ENCODE assay signal across 15 cellular contexts in genomic region chrX:38860106-38861013, GRCh38. TPM values are rescaled to one million over a fixed set of nuclear protein-coding genes. Genes with fewer than 3 reads are reported as not detected.
DNase-seq lines count a peak whose midpoint lies in the region; ATAC-seq and TF ChIP-seq lines count a peak whose summit lies in the region.
"Had no signal": no experiment of that assay in that cellular context is flagged by ENCODE, and none has a peak within 500 bp of the region (broad histone marks: within the 10 kb centered on the region; RNA-seq: fewer than 3 reads in every experiment).

No MANE protein-coding gene starts in this region.

- H3K27me3 Mint-ChIP-seq in activated CD8-positive, alpha-beta T cell treated with anti-CD3 and anti-CD28 coated beads for 36 hours = no peaks in the 10 kb centered on the region
- H3K27me3 Mint-ChIP-seq in activated CD8-positive, alpha-beta T cell treated with anti-CD3 and anti-CD28 coated beads, Interleukin-2, amount 10 ng/mL, durations not matched to agents 7 days and 5 days (ENCODE audit: low read depth) = no peaks in the 10 kb centered on the region
- H3K27me3 Mint-ChIP-seq in activated naive CD8-positive, alpha-beta T cell treated with anti-CD3 and anti-CD28 coated beads for 36 hours = no peaks in the 10 kb centered on the region
- H3K27me3 Mint-ChIP-seq in mesothelial cell of epicardium (ENCODE audit: low read depth) = no peaks in the 10 kb centered on the region

- H3K27ac Mint-ChIP-seq in activated CD8-positive, alpha-beta T cell treated with anti-CD3 and anti-CD28 coated beads for 36 hours = no peak overlapping the region
- H3K27ac Mint-ChIP-seq in activated CD8-positive, alpha-beta T cell treated with anti-CD3 and anti-CD28 coated beads, Interleukin-2, amount 10 ng/mL, durations not matched to agents 7 days and 5 days = no peak overlapping the region
- H3K27ac Mint-ChIP-seq in activated naive CD8-positive, alpha-beta T cell treated with anti-CD3 and anti-CD28 coated beads for 36 hours = no peak overlapping the region
- H3K27ac Mint-ChIP-seq in mesothelial cell of epicardium = no peak overlapping the region

- TF ChIP-seq CTCF in activated CD8-positive, alpha-beta T cell treated with anti-CD3 and anti-CD28 coated beads for 36 hours (IDR thresholded peaks at IDR 0.05) = no peak
- no peak for TF ChIP-seq CTCF in mesothelial cell of epicardium (IDR thresholded peaks at IDR 0.05; ENCODE audit: unreplicated experiment)

- POLR2A ChIA-PET in activated CD8-positive, alpha-beta T cell treated with anti-CD3 and anti-CD28 coated beads for 36 hours (lab: Charles Lee) = interaction anchor here (1.2 kb wide), 1 partner anchor 222 kb away, joined by 3 read pairs; no protein-coding TSS in a partner anchor
- POLR2A ChIA-PET in activated CD8-positive, alpha-beta T cell treated with anti-CD3 and anti-CD28 coated beads, Interleukin-2, amount 10 ng/mL, durations not matched to agents 7 days and 5 days (lab: Charles Lee) = interaction anchor here (0.7 kb wide), 1 partner anchor 409 kb away, joined by 3 read pairs; no protein-coding TSS in a partner anchor

- intact Hi-C loops in activated CD8-positive, alpha-beta T cell treated with anti-CD3 and anti-CD28 coated beads for 36 hours (cut with micrococcal nuclease) = loop anchor here (5.0 kb wide), 1 partner anchor 48 kb away; no protein-coding TSS in a partner anchor

- H3K9me3 Mint-ChIP-seq in activated CD8-positive, alpha-beta T cell treated with anti-CD3 and anti-CD28 coated beads for 36 hours = no peaks in the 10 kb centered on the region
- H3K9me3 Mint-ChIP-seq in activated CD8-positive, alpha-beta T cell treated with anti-CD3 and anti-CD28 coated beads, Interleukin-2, amount 10 ng/mL, durations not matched to agents 7 days and 5 days (ENCODE audit: insufficient read depth) = no peaks in the 10 kb centered on the region
- H3K9me3 Mint-ChIP-seq in activated naive CD8-positive, alpha-beta T cell treated with anti-CD3 and anti-CD28 coated beads for 36 hours = no peaks in the 10 kb centered on the region
- peaks cover 7% of the 10 kb centered on the region for H3K9me3 Mint-ChIP-seq in mesothelial cell of epicardium

- H3K4me3 Mint-ChIP-seq in activated CD8-positive, alpha-beta T cell treated with anti-CD3 and anti-CD28 coated beads for 36 hours = peak overlapping the region; percentile 25
- H3K4me3 Mint-ChIP-seq in activated CD8-positive, alpha-beta T cell treated with anti-CD3 and anti-CD28 coated beads, Interleukin-2, amount 10 ng/mL, durations not matched to agents 7 days and 5 days = no peak overlapping the region
- H3K4me3 Mint-ChIP-seq in activated naive CD8-positive, alpha-beta T cell treated with anti-CD3 and anti-CD28 coated beads for 36 hours = peak overlapping the region; percentile 22
- H3K4me3 Mint-ChIP-seq in mesothelial cell of epicardium = no peak overlapping the region

- CTCF ChIA-PET in activated CD8-positive, alpha-beta T cell treated with anti-CD3 and anti-CD28 coated beads for 36 hours (lab: Charles Lee) = no interaction called here
- CTCF ChIA-PET in activated CD8-positive, alpha-beta T cell treated with anti-CD3 and anti-CD28 coated beads, Interleukin-2, amount 10 ng/mL, durations not matched to agents 7 days and 5 days (lab: Charles Lee) = no interaction called here

- peaks cover 7% of the 10 kb centered on the region for H3K4me1 Mint-ChIP-seq in activated CD8-positive, alpha-beta T cell treated with anti-CD3 and anti-CD28 coated beads for 36 hours (ENCODE audit: low read depth)
- H3K4me1 Mint-ChIP-seq in activated CD8-positive, alpha-beta T cell treated with anti-CD3 and anti-CD28 coated beads, Interleukin-2, amount 10 ng/mL, durations not matched to agents 7 days and 5 days (ENCODE audit: low read depth) = peaks cover 2% of the 10 kb centered on the region
- H3K4me1 Mint-ChIP-seq in activated naive CD8-positive, alpha-beta T cell treated with anti-CD3 and anti-CD28 coated beads for 36 hours = peaks cover 30% of the 10 kb centered on the region
- H3K4me1 Mint-ChIP-seq in mesothelial cell of epicardium = peaks cover 6% of the 10 kb centered on the region

- ATAC-seq in activated CD8-positive, alpha-beta T cell treated with anti-CD3 and anti-CD28 coated beads for 36 hours = peak; percentile 92
- ATAC-seq in activated CD8-positive, alpha-beta T cell treated with anti-CD3 and anti-CD28 coated beads, Interleukin-2, amount 10 ng/mL, durations not matched to agents 7 days and 5 days = no peak
- ATAC-seq in HG02870 (IDR thresholded peaks at IDR 0.05; ENCODE audit: unreplicated experiment) (peak; percentile 54), GM18498 (IDR thresholded peaks at IDR 0.05; ENCODE audit: unreplicated experiment) (no peak)
- ATAC-seq: heart left ventricle, PC-3, right cardiac atrium, SK-N-SH treated with all-trans-retinoic acid at 6 μM for 48 hours had no signal

- H3K36me3 Mint-ChIP-seq in activated CD8-positive, alpha-beta T cell treated with anti-CD3 and anti-CD28 coated beads for 36 hours (ENCODE audit: low read depth) = no peaks in the 10 kb centered on the region
- H3K36me3 Mint-ChIP-seq in activated CD8-positive, alpha-beta T cell treated with anti-CD3 and anti-CD28 coated beads, Interleukin-2, amount 10 ng/mL, durations not matched to agents 7 days and 5 days (ENCODE audit: low read depth) = no peaks in the 10 kb centered on the region
- H3K36me3 Mint-ChIP-seq in activated naive CD8-positive, alpha-beta T cell treated with anti-CD3 and anti-CD28 coated beads for 36 hours = no peaks in the 10 kb centered on the region
- no peaks in the 10 kb centered on the region for H3K36me3 Mint-ChIP-seq in mesothelial cell of epicardium

- DNase-seq in activated CD8-positive, alpha-beta T cell treated with anti-CD3 and anti-CD28 coated beads for 36 hours = peak; percentile 71
- DNase-seq in activated CD8-positive, alpha-beta T cell treated with anti-CD3 and anti-CD28 coated beads, Interleukin-2, amount 10 ng/mL, durations not matched to agents 7 days and 5 days = no peak
- DNase-seq in activated naive CD8-positive, alpha-beta T cell treated with anti-CD3 and anti-CD28 coated beads for 36 hours = peak; percentile 40
- peak; percentile 1 for DNase-seq in stimulated activated CD8-positive, alpha-beta memory T cell treated with anti-CD3 and anti-CD28 coated beads, Interleukin-4, amount 100 ng/mL, for 24 hours (ENCODE audit: low read depth)
- no peak for DNase-seq in COLO829 (ENCODE audit: low spot score)
- no peak for DNase-seq in mesothelial cell of epicardium (ENCODE audit: low spot score in 2 of 2, unreplicated experiment in 2 of 2)
- DNase-seq: erythroblast, heart left ventricle, NCI-H187 treated with DMSO at 0.1 percent for 48 hours, NCI-H446 treated with DMSO at 0.1 percent for 48 hours, PC-3, right cardiac atrium had no signal

RNA-seq across cellular contexts. Expression of gene MID1IP1, which starts 59.1 kb away (rescaled TPM):
- total RNA-seq in activated CD8-positive, alpha-beta T cell treated with anti-CD3 and anti-CD28 coated beads for 36 hours = 10 to 100 TPM; 74.6 to 79.4 TPM
- 10 to 100 TPM; 63.5 to 67.5 TPM for total RNA-seq in activated CD8-positive, alpha-beta T cell treated with anti-CD3 and anti-CD28 coated beads, Interleukin-2, amount 10 ng/mL, durations not matched to agents 7 days and 5 days
- 100 to 1,000 TPM in 1 of 2 experiments, 10 to 100 TPM in 1; 97.4 to 103 TPM for total RNA-seq in activated naive CD8-positive, alpha-beta T cell treated with anti-CD3 and anti-CD28 coated beads for 36 hours
- 21.4 to 24.0 TPM (median 22.0 TPM) in 3 replicates for total RNA-seq in mesothelial cell of epicardium

Comparison
In these comparisons a context has a peak if more than half of its experiments do, and no peak if none do; other contexts are left out.
1. ATAC-seq: peak in activated CD8-positive, alpha-beta T cell treated with anti-CD3 and anti-CD28 coated beads for 36 hours (single experiment) and HG02870 (single experiment); none in activated CD8-positive, alpha-beta T cell treated with anti-CD3 and anti-CD28 coated beads, Interleukin-2, amount 10 ng/mL, durations not matched to agents 7 days and 5 days (single experiment) and GM18498 (single experiment).
2. DNase-seq: peak in activated CD8-positive, alpha-beta T cell treated with anti-CD3 and anti-CD28 coated beads for 36 hours (single experiment), activated naive CD8-positive, alpha-beta T cell treated with anti-CD3 and anti-CD28 coated beads for 36 hours (single experiment) and stimulated activated CD8-positive, alpha-beta memory T cell treated with anti-CD3 and anti-CD28 coated beads, Interleukin-4, amount 100 ng/mL, for 24 hours (single experiment); none in activated CD8-positive, alpha-beta T cell treated with anti-CD3 and anti-CD28 coated beads, Interleukin-2, amount 10 ng/mL, durations not matched to agents 7 days and 5 days (single experiment), COLO829 (single experiment) and mesothelial cell of epicardium (0 of 2).
3. H3K4me3 Mint-ChIP-seq: peak in activated CD8-positive, alpha-beta T cell treated with anti-CD3 and anti-CD28 coated beads for 36 hours (single experiment) and activated naive CD8-positive, alpha-beta T cell treated with anti-CD3 and anti-CD28 coated beads for 36 hours (single experiment); none in activated CD8-positive, alpha-beta T cell treated with anti-CD3 and anti-CD28 coated beads, Interleukin-2, amount 10 ng/mL, durations not matched to agents 7 days and 5 days (single experiment) and mesothelial cell of epicardium (single experiment).